ENCODE assay signal across 1 cellular context in genomic region chr2:238239552-238239871, GRCh38.
TF ChIP-seq lines count a peak whose summit lies in the region.

No MANE protein-coding gene starts in this region.

TF ChIP-seq in IMR-90, 13 proteins besides CTCF, POLR2A, EP300 and RAD21 (continued from another document):
- TF ChIP-seq USF2 (IDR thresholded peaks at IDR 0.05; ENCODE audit: low read depth, low read length) (no peak), CEBPB (IDR thresholded peaks at IDR 0.05; ENCODE audit: low read depth, low read length) (no peak), ELK1 (IDR thresholded peaks at IDR 0.05; ENCODE audit: borderline replicate concordance, low read depth, low read length) (no peak), MAZ (IDR thresholded peaks at IDR 0.05; ENCODE audit: borderline replicate concordance, low read depth, low read length) (no peak), RCOR1 (IDR thresholded peaks at IDR 0.05; ENCODE audit: insufficient replicate concordance, low read length) (no peak), NFE2L2 (IDR thresholded peaks at IDR 0.05; ENCODE audit: low read depth, low read length) (no peak), FOS (IDR thresholded peaks at IDR 0.05; ENCODE audit: low read depth, low read length) (no peak), CHD1 (IDR thresholded peaks at IDR 0.05; ENCODE audit: low read depth, low read length) (no peak), BHLHE40 (IDR thresholded peaks at IDR 0.05; ENCODE audit: low read depth, low read length) (no peak)
